ENCODE assay signal across 1 cellular context in genomic region chr3:123044981-123045763, GRCh38.
TF ChIP-seq lines count a peak whose summit lies in the region.

No MANE protein-coding gene starts in this region.

TF ChIP-seq in H1, 55 proteins besides CTCF, POLR2A, EP300 and RAD21:
- TF ChIP-seq TBP (IDR thresholded peaks at IDR 0.05; ENCODE audit: low read depth, low read length) (no peak), ZNF274 (IDR thresholded peaks at IDR 0.05; ENCODE audit: borderline replicate concordance, extremely low read depth, low read length) (no peak), HDAC6 (IDR thresholded peaks at IDR 0.05; ENCODE audit: low read depth, low read length) (no peak), CEBPB (IDR thresholded peaks at IDR 0.05; ENCODE audit: low read depth, low read length) (no peak), POLR2AphosphoS5 (IDR thresholded peaks at IDR 0.05; ENCODE audit: low read depth, low read length) (no peak), SAP30 (IDR thresholded peaks at IDR 0.05; ENCODE audit: insufficient read depth, insufficient replicate concordance, low read length) (no peak), BACH1 (IDR thresholded peaks at IDR 0.05; ENCODE audit: low read length) (no peak), SP1 (IDR thresholded peaks at IDR 0.05; ENCODE audit: low read depth, low read length) (no peak), SIRT6 (IDR thresholded peaks at IDR 0.05; ENCODE audit: low read length) (no peak), CHD2 (IDR thresholded peaks at IDR 0.05; ENCODE audit: low read length) (no peak), KDM4A (IDR thresholded peaks at IDR 0.05; ENCODE audit: low read depth, low read length, severe bottlenecking) (no peak), YY1 (IDR thresholded peaks at IDR 0.05; ENCODE audit: low read depth, low read length) (no peak), KDM1A (IDR thresholded peaks at IDR 0.05; ENCODE audit: borderline replicate concordance, low read length) (no peak), CTBP2 (IDR thresholded peaks at IDR 0.05; ENCODE audit: borderline replicate concordance, insufficient read depth, insufficient read length, low read length) (no peak), HDAC2 (IDR thresholded peaks at IDR 0.05; ENCODE audit: borderline replicate concordance in 1 of 2, low read depth in 2 of 2, low read length in 2 of 2) (no peak), CBX8 (IDR thresholded peaks at IDR 0.05; ENCODE audit: borderline replicate concordance, low read depth, low read length) (no peak), TEAD4 (IDR thresholded peaks at IDR 0.05; ENCODE audit: low read depth, low read length) (no peak), BRCA1 (IDR thresholded peaks at IDR 0.05; ENCODE audit: low read depth, low read length) (no peak), GTF2F1 (IDR thresholded peaks at IDR 0.05; ENCODE audit: borderline replicate concordance, low read depth, low read length) (no peak)
